26 cellular contexts compared by ENCODE assay signal in the genomic region with DNA sequence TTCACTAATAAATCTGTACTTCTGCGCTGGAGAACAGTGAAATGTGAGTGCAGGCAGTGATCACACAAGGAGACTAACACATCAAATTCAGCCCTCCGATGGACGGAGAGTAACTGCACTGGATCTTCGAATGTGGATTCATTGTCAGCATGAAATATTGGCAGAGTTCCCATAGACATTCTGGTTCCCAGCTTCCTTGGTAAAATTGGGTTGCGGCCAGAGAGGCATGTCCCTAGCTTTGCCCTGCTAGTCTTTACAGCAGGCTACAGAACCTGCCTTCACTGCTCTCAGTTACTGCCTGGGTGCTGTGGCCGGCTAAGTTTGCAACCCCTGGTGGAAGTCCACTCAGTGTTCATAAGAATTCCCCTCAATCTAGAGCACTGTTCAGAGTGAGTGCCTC. TPM values are rescaled to one million over a fixed set of nuclear protein-coding genes. Genes with fewer than 3 reads are reported as not detected.
DNase-seq lines count a peak whose midpoint lies in the region; ATAC-seq and TF ChIP-seq lines count a peak whose summit lies in the region.
"Had no signal": no experiment of that assay in that cellular context is flagged by ENCODE, and none has a peak within 500 bp of the region (broad histone marks: within the 10 kb centered on the region; RNA-seq: fewer than 3 reads in every experiment).

No MANE protein-coding gene starts in this region.

- no peaks in the 10 kb centered on the region for H3K36me3 ChIP-seq in neural progenitor cell
- H3K36me3 ChIP-seq: brain microvascular endothelial cell, colonic mucosa, right atrium auricular region, SJSA1 had no signal

- peak overlapping the region; percentile 74 for H3K27ac Mint-ChIP-seq in neural progenitor cell
- H3K27ac Mint-ChIP-seq: activated CD8-positive, alpha-beta T cell treated with anti-CD3 and anti-CD28 coated beads for 36 hours; B cell; endodermal cell; HFFc6; memory B cell; naive B cell; stimulated activated naive CD8-positive, alpha-beta T cell treated with anti-CD3 and anti-CD28 coated beads, Interleukin-15, Interleukin-2, amounts not matched to agents 100 ng/mL and 50 ng/mL, for 24 hours; T-helper 1 cell treated with Interleukin-12 subunit alpha and Interleukin-12 subunit beta and Interleukin-4 antibody, amounts not matched to agents 30 μg/mL and 1 μg/mL, for 36 hours had no signal

- H3K9me3 ChIP-seq in neural progenitor cell (ENCODE audit: low read depth) = no peaks in the 10 kb centered on the region
- H3K9me3 ChIP-seq: colonic mucosa, right atrium auricular region, SJSA1 had no signal

- H3K36me3 Mint-ChIP-seq in neural progenitor cell = no peaks in the 10 kb centered on the region
- H3K36me3 Mint-ChIP-seq: memory B cell, naive B cell had no signal

- H3K27me3 Mint-ChIP-seq in neural progenitor cell (ENCODE audit: insufficient read depth, low read depth) = peaks cover 10% of the 10 kb centered on the region

- H3K27ac ChIP-seq in VCaP = 0 out of 2 replicates have a peak overlapping the region, but pooled peaks have one; percentile 18
- H3K27ac ChIP-seq in neural progenitor cell = no peak overlapping the region
- H3K27ac ChIP-seq: brain microvascular endothelial cell, colonic mucosa, right atrium auricular region, SJSA1 had no signal

- no peak for ATAC-seq in activated CD4-positive, CD25-positive, alpha-beta regulatory T cell treated with anti-CD3 and anti-CD28 coated beads, Interleukin-2, amount 50 U/mL, for 24 hours
- ATAC-seq: activated CD8-positive, alpha-beta T cell treated with anti-CD3 and anti-CD28 coated beads for 36 hours had no signal

- no peaks in the 10 kb centered on the region for H3K9me3 Mint-ChIP-seq in neural progenitor cell
- H3K9me3 Mint-ChIP-seq: activated CD8-positive, alpha-beta T cell treated with anti-CD3 and anti-CD28 coated beads for 36 hours; endodermal cell; HFFc6; stimulated activated naive CD8-positive, alpha-beta T cell treated with anti-CD3 and anti-CD28 coated beads, Interleukin-15, Interleukin-2, amounts not matched to agents 100 ng/mL and 50 ng/mL, for 24 hours; T-helper 1 cell treated with Interleukin-12 subunit alpha and Interleukin-12 subunit beta and Interleukin-4 antibody, amounts not matched to agents 30 μg/mL and 1 μg/mL, for 36 hours had no signal

- no peaks in the 10 kb centered on the region for H4K20me1 ChIP-seq in neural progenitor cell (ENCODE audit: low read depth)

- H3K9ac ChIP-seq in neural progenitor cell = no peak overlapping the region

- no peaks in the 10 kb centered on the region for H3K4me1 ChIP-seq in neural progenitor cell
- H3K4me1 ChIP-seq: colonic mucosa, SJSA1 had no signal

- no peaks in the 10 kb centered on the region for H3K27me3 ChIP-seq in neural progenitor cell
- H3K27me3 ChIP-seq: brain microvascular endothelial cell, colonic mucosa, right atrium auricular region, SJSA1 had no signal

- H3K4me2 ChIP-seq in neural progenitor cell = no peak overlapping the region

- no peak overlapping the region for H3K4me3 ChIP-seq in neural progenitor cell
- H3K4me3 ChIP-seq: colonic mucosa, right atrium auricular region, SJSA1 had no signal

- H3F3A ChIP-seq in neural progenitor cell (ENCODE audit: low read depth) = no peaks in the 10 kb centered on the region

- H3K4me1 Mint-ChIP-seq in neural progenitor cell = peaks cover 24% of the 10 kb centered on the region
- H3K4me1 Mint-ChIP-seq: B cell, memory B cell, naive B cell had no signal

- no peaks in the 10 kb centered on the region for H3K79me2 ChIP-seq in neural progenitor cell (ENCODE audit: low read depth)

- H3K4me3 Mint-ChIP-seq in neural progenitor cell = no peak overlapping the region
- H3K4me3 Mint-ChIP-seq: activated CD8-positive, alpha-beta T cell treated with anti-CD3 and anti-CD28 coated beads for 36 hours; B cell; endodermal cell; HFFc6; memory B cell; naive B cell; stimulated activated naive CD8-positive, alpha-beta T cell treated with anti-CD3 and anti-CD28 coated beads, Interleukin-15, Interleukin-2, amounts not matched to agents 100 ng/mL and 50 ng/mL, for 24 hours; T-helper 1 cell treated with Interleukin-12 subunit alpha and Interleukin-12 subunit beta and Interleukin-4 antibody, amounts not matched to agents 30 μg/mL and 1 μg/mL, for 36 hours had no signal

- in situ Hi-C loops in KBM-7 (cut with MboI; ENCODE audit: low pct_unique_long_range_greater_than_20kb, low sequenced_read_pairs) = no loop called here

- H2AFZ ChIP-seq in neural progenitor cell (replicated peaks) = no peak overlapping the region

- TF ChIP-seq CTCF in VCaP (conservative IDR thresholded peaks at IDR 0.05) (no peak), neural progenitor cell (IDR thresholded peaks at IDR 0.05) (no peak)

- DNase-seq in NCI-H2029 (lab: John Stamatoyannopoulos, UW) = peak; percentile 25
- no peak for DNase-seq in NCI-H2029 treated with DMSO at 0.1 percent for 48 hours (lab: John Stamatoyannopoulos, UW)
- DNase-seq in NCI-H1105 (lab: John Stamatoyannopoulos, UW) = peak; percentile 83
- DNase-seq in neural progenitor cell (ENCODE audit: low spot score) = no peak
- DNase-seq in KBM-7 = no peak
- no peak for DNase-seq in stimulated activated CD4-positive, alpha-beta T cell treated with anti-CD3 and anti-CD28 coated beads, Interleukin-15, amount 100 ng/mL, for 24 hours
- DNase-seq: activated CD8-positive, alpha-beta T cell treated with anti-CD3 and anti-CD28 coated beads for 36 hours; activated gamma-delta T cell; activated T-cell treated with anti-CD3 and anti-CD28 coated beads for 4 hours; brain microvascular endothelial cell; colonic mucosa; endodermal cell; HFFc6; kidney glomerular epithelial cell; naive B cell; NCI-H226; NK-92 treated with Interleukin-12 subunit alpha and Interleukin-12 subunit beta, amount 100 ng/mL, for 24 hours; trophoblast cell had no signal

RNA-seq across cellular contexts. Expression of gene UQCRFS1, which starts 32.3 kb away (rescaled TPM):
- total RNA-seq in neural progenitor cell (ENCODE audit: low replicate concordance) = 36.5 and 39.2 TPM in 2 replicates

Comparison
In these comparisons a context has a peak if more than half of its experiments do, and no peak if none do; other contexts are left out.
1. DNase-seq: peak in NCI-H2029 (single experiment) and NCI-H1105 (single experiment); none in NCI-H2029 treated with DMSO at 0.1 percent for 48 hours (single experiment), neural progenitor cell (single experiment), KBM-7 (single experiment) and stimulated activated CD4-positive, alpha-beta T cell treated with anti-CD3 and anti-CD28 coated beads, Interleukin-15, amount 100 ng/mL, for 24 hours (single experiment).